23 cellular contexts compared by ENCODE assay signal in genomic region chr2:236813806-236814205, GRCh38.
"Had no signal": no experiment of that assay in that cellular context is flagged by ENCODE, and none has a peak within 500 bp of the region (broad histone marks: within the 10 kb centered on the region; RNA-seq: fewer than 3 reads in every experiment).

No MANE protein-coding gene starts in this region.

- DNase-seq: activated B cell treated with CpG ODN at 0.5 μM for 24 hours; activated CD4-positive, alpha-beta memory T cell treated with anti-CD3 and anti-CD28 coated beads for 36 hours; activated CD4-positive, alpha-beta T cell treated with anti-CD3 and anti-CD28 coated beads, Interleukin-2, amount 10 ng/mL, durations not matched to agents 7 days and 5 days; activated CD8-positive, alpha-beta memory T cell treated with anti-CD3 and anti-CD28 coated beads for 24 hours; activated effector memory CD4-positive, alpha-beta T cell treated with anti-CD3 and anti-CD28 coated beads, Interleukin-2, amount 50 U/mL, for 16 hours; activated naive CD4-positive, alpha-beta T cell treated with anti-CD3 and anti-CD28 coated beads for 36 hours; activated T-cell treated with anti-CD3 and anti-CD28 coated beads, Interleukin-2, amount 50 U/mL, for 4 hours; amygdala; MG63; MV-4-11; NCI-H1092 treated with DMSO at 0.1 percent for 48 hours; NCI-H1436; NCI-H1694 treated with DMSO at 0.1 percent for 48 hours; NCI-H2029 treated with DMSO at 0.1 percent for 48 hours; NCI-H2227 treated with DMSO at 0.1 percent for 48 hours; NCI-H510A; NCI-H526 treated with DMSO at 0.1 percent for 48 hours; NCI-H82; OCI-M1; RPMI8226; SJCRH30 had no signal

- H3K27ac ChIP-seq: SJCRH30 had no signal

- H3K4me3 ChIP-seq: MG63, SJCRH30 had no signal

- H3K36me3 ChIP-seq: MG63, SJCRH30 had no signal

- H3K9me3 ChIP-seq: SJCRH30 had no signal

- H3K27me3 ChIP-seq: MG63, SJCRH30 had no signal

- ATAC-seq: activated T-cell treated with anti-CD3 and anti-CD28 coated beads, Interleukin-2, amount 50 U/mL, for 4 hours; Panc1; Right ventricle myocardium inferior had no signal
